In genomic region chr2:55282110-55282917, GRCh38 we compare ENCODE assay signal across 8 cellular contexts. TPM values are rescaled to one million over a fixed set of nuclear protein-coding genes. Genes with fewer than 3 reads are reported as not detected.
A peak's percentile ranks its signal among the peaks of the same experiment; 100 is the strongest.
DNase-seq lines count a peak whose midpoint lies in the region; ATAC-seq and TF ChIP-seq lines count a peak whose summit lies in the region.

No MANE protein-coding gene starts in this region.

- H3K56ac ChIP-seq in IMR-90 (ENCODE audit: extremely low read depth, insufficient read depth, low read length): peak overlapping the region; percentile 54

- H2BK120ac ChIP-seq in IMR-90 (ENCODE audit: low read depth, low read length): peak overlapping the region; percentile 56; the same call in 1 of the 2 replicates

- peak overlapping the region; percentile 61 for H2BK5ac ChIP-seq in IMR-90 (ENCODE audit: low read depth, low read length, poor library complexity, severe bottlenecking)

- H2BK20ac ChIP-seq in IMR-90 (ENCODE audit: low read depth, low read length): no peak overlapping the region; the same call in 1 of the 2 replicates

- no peaks in the 10 kb centered on the region for H3K9me3 Mint-ChIP-seq in activated T-helper 17 cell treated with anti-CD3 and anti-CD28 coated beads, Interleukin-2, amount 50 U/mL, for 72 hours
- H3K9me3 Mint-ChIP-seq in nephron progenitor cell: no peaks in the 10 kb centered on the region
- H3K9me3 Mint-ChIP-seq in stimulated activated naive CD8-positive, alpha-beta T cell treated with anti-CD3 and anti-CD28 coated beads, Interleukin-15, Interleukin-2, amounts not matched to agents 100 ng/mL and 50 ng/mL, for 24 hours: no peaks in the 10 kb centered on the region

- H3K27ac ChIP-seq in IMR-90 (ENCODE audit: insufficient read depth, low read length): peak overlapping the region; percentile 70
- H3K27ac ChIP-seq in Peyer's patch: peak overlapping the region; percentile 88 to 92 (median 89)

- peak overlapping the region; percentile 65 for H3K18ac ChIP-seq in IMR-90 (ENCODE audit: low read depth, low read length)

- H2AK5ac ChIP-seq in IMR-90 (ENCODE audit: low read depth, low read length): peak overlapping the region; percentile 89; the same call in 1 of the 2 replicates

- H3K36me3 ChIP-seq in IMR-90 (ENCODE audit: control insufficient read depth, insufficient read depth, low read length) (no peaks in the 10 kb centered on the region), Peyer's patch (no peaks in the 10 kb centered on the region)

- no peaks in the 10 kb centered on the region for H3K27me3 Mint-ChIP-seq in activated T-helper 17 cell treated with anti-CD3 and anti-CD28 coated beads, Interleukin-2, amount 50 U/mL, for 72 hours
- H3K27me3 Mint-ChIP-seq in nephron progenitor cell (ENCODE audit: low read depth, poor library complexity): peaks cover 8% of the 10 kb centered on the region
- no peaks in the 10 kb centered on the region for H3K27me3 Mint-ChIP-seq in stimulated activated naive CD8-positive, alpha-beta T cell treated with anti-CD3 and anti-CD28 coated beads, Interleukin-15, Interleukin-2, amounts not matched to agents 100 ng/mL and 50 ng/mL, for 24 hours

- CTCF ChIA-PET in IMR-90 (lab: Yijun Ruan, JAX): no interaction called here

- ATAC-seq in GM21529 (IDR thresholded peaks at IDR 0.05; ENCODE audit: unreplicated experiment) (peak; percentile 97), IMR-90 (ENCODE audit: low read depth) (peak; percentile 99)
- peak; percentile 100 for ATAC-seq in activated T-helper 17 cell treated with anti-CD3 and anti-CD28 coated beads, Interleukin-2, amount 50 U/mL, for 72 hours (replicated peaks)

- H3K4me3 ChIP-seq in IMR-90 (ENCODE audit: insufficient read depth, low read depth, low read length): peak overlapping the region; percentile 70
- peak overlapping the region; percentile 76 to 93 (median 85) for H3K4me3 ChIP-seq in Peyer's patch
- peak overlapping the region; percentile 77 for H3K4me3 ChIP-seq in fibroblast of pulmonary artery (replicated peaks; ENCODE audit: low read depth, low read length)

- H3K9me1 ChIP-seq in IMR-90 (ENCODE audit: insufficient read depth, low read length): 0 out of 2 replicates have a peak, but pooled peaks cover 5% of the 10 kb centered on the region

- peak overlapping the region; percentile 74 for H3K14ac ChIP-seq in IMR-90 (replicated peaks; ENCODE audit: low read depth, low read length)

- H4K8ac ChIP-seq in IMR-90 (ENCODE audit: low read depth in 2 of 2, low read length in 2 of 2): peak overlapping the region; percentile 81 to 82

- H3K27ac Mint-ChIP-seq in activated T-helper 17 cell treated with anti-CD3 and anti-CD28 coated beads, Interleukin-2, amount 50 U/mL, for 72 hours: peak overlapping the region; percentile 94
- peak overlapping the region; percentile 95 for H3K27ac Mint-ChIP-seq in nephron progenitor cell
- H3K27ac Mint-ChIP-seq in stimulated activated naive CD8-positive, alpha-beta T cell treated with anti-CD3 and anti-CD28 coated beads, Interleukin-15, Interleukin-2, amounts not matched to agents 100 ng/mL and 50 ng/mL, for 24 hours: peak overlapping the region; percentile 95

- dilution Hi-C loops in IMR-90 (cut with HindIII; ENCODE audit: low sequenced_read_pairs, unreplicated experiment): no loop called here

- H3K23ac ChIP-seq in IMR-90 (ENCODE audit: low read depth, low read length): peak overlapping the region; percentile 72; the same call in 1 of the 2 replicates

- peak overlapping the region; percentile 97 for H3K4me2 ChIP-seq in IMR-90 (ENCODE audit: low read depth, low read length)

- DNase-seq in DMS153 (lab: John Stamatoyannopoulos, UW) (peak; percentile 79), IMR-90 (peak; percentile 80), Peyer's patch (peak; percentile 79 to 95 (median 94)), fibroblast of pulmonary artery (ENCODE audit: low read depth) (peak; percentile 89), nephron progenitor cell (peak; percentile 85)

- 5% methylated on average over 30 of the region's 60 CpGs; no CpG with 5 or more reads in 1 of the 2 experiments for WGBS in IMR-90 (ENCODE audit: extremely low coverage in 2 of 2, insufficient read length in 1 of 2), 2 experiments

- peak overlapping the region; percentile 73 for H3K4ac ChIP-seq in IMR-90 (ENCODE audit: low read depth, low read length)

- no peak for TF ChIP-seq RAD21 in IMR-90 (IDR thresholded peaks at IDR 0.05; ENCODE audit: low read length)

- H3K27me3 ChIP-seq in IMR-90 (ENCODE audit: control insufficient read depth, insufficient read depth, low read length) (no peaks in the 10 kb centered on the region), Peyer's patch (no peaks in the 10 kb centered on the region)

- no peaks in the 10 kb centered on the region for H3K36me3 Mint-ChIP-seq in activated T-helper 17 cell treated with anti-CD3 and anti-CD28 coated beads, Interleukin-2, amount 50 U/mL, for 72 hours (ENCODE audit: low read depth)
- H3K36me3 Mint-ChIP-seq in nephron progenitor cell (ENCODE audit: low read depth): peaks cover 20% of the 10 kb centered on the region
- H3K36me3 Mint-ChIP-seq in stimulated activated naive CD8-positive, alpha-beta T cell treated with anti-CD3 and anti-CD28 coated beads, Interleukin-15, Interleukin-2, amounts not matched to agents 100 ng/mL and 50 ng/mL, for 24 hours (ENCODE audit: low read depth): peaks cover 3% of the 10 kb centered on the region

- BruUV-seq in IMR-90 (replicated peaks; lab: Mats Ljungman, UMichigan): no TSS peak

- H3K79me1 ChIP-seq in IMR-90 (ENCODE audit: low read depth in 1 of 2, low read length in 2 of 2): peaks cover 11% of the 10 kb centered on the region in 2 experiments; a peak in 3 of 4 replicates

- in situ Hi-C loops in IMR-90 (cut with MboI; ENCODE audit: low sequenced_read_pairs): no loop called here

- no peak for TF ChIP-seq CTCF in IMR-90 (conservative IDR thresholded peaks at IDR 0.05; ENCODE audit: low read depth, low read length)
- TF ChIP-seq CTCF in Peyer's patch (IDR thresholded peaks at IDR 0.05): peak in 1 of 6 experiments; percentile 2
- TF ChIP-seq CTCF in fibroblast of pulmonary artery (IDR thresholded peaks at IDR 0.05; ENCODE audit: low read length, missing control alignments): no peak
- TF ChIP-seq CTCF in nephron progenitor cell (IDR thresholded peaks at IDR 0.05): no peak

- intact Hi-C loops in IMR-90 (cut with micrococcal nuclease): loop anchor here (5.0 to 10.0 kb wide), 2 partner anchors 222 to 1320 kb away; no protein-coding TSS in a partner anchor

- no peaks in the 10 kb centered on the region for H4K20me1 ChIP-seq in IMR-90 (ENCODE audit: insufficient read depth, low read length)

- POLR2A ChIA-PET in IMR-90 (lab: Charles Lee; ENCODE audit: unreplicated experiment): no interaction called here

- H3K9ac ChIP-seq in IMR-90 (ENCODE audit: low read depth, low read length): peak overlapping the region; percentile 85

- peak overlapping the region; percentile 45 for H2AK9ac ChIP-seq in IMR-90 (replicated peaks; ENCODE audit: low read depth, low read length, poor library complexity)

- H3K4me1 Mint-ChIP-seq in activated T-helper 17 cell treated with anti-CD3 and anti-CD28 coated beads, Interleukin-2, amount 50 U/mL, for 72 hours: no peaks in the 10 kb centered on the region
- H3K4me1 Mint-ChIP-seq in nephron progenitor cell: peaks cover 38% of the 10 kb centered on the region
- H3K4me1 Mint-ChIP-seq in stimulated activated naive CD8-positive, alpha-beta T cell treated with anti-CD3 and anti-CD28 coated beads, Interleukin-15, Interleukin-2, amounts not matched to agents 100 ng/mL and 50 ng/mL, for 24 hours (ENCODE audit: low read depth): peaks cover 33% of the 10 kb centered on the region

- 0 out of 2 replicates have a peak, but pooled peaks cover 4% of the 10 kb centered on the region for H3K4me1 ChIP-seq in IMR-90 (ENCODE audit: control insufficient read depth, insufficient read depth, low read length)
- H3K4me1 ChIP-seq in Peyer's patch: peaks cover 0 to 12% (median 0%) of the 10 kb centered on the region in 4 donors

- TF ChIP-seq POLR2A in IMR-90 (IDR thresholded peaks at IDR 0.05; ENCODE audit: low read depth, low read length): peak; percentile 24; the same call in 1 of the 2 replicates
- TF ChIP-seq POLR2A in Peyer's patch (IDR thresholded peaks at IDR 0.05): peak; percentile 69 to 76

- H2AFZ ChIP-seq in IMR-90 (replicated peaks; ENCODE audit: low read length, poor library complexity): peak overlapping the region; percentile 91

- no peaks in the 10 kb centered on the region for H3K9me3 ChIP-seq in IMR-90 (ENCODE audit: control insufficient read depth, insufficient read depth, low read length)
- no peaks in the 10 kb centered on the region for H3K9me3 ChIP-seq in Peyer's patch

- H3K4me3 Mint-ChIP-seq in activated T-helper 17 cell treated with anti-CD3 and anti-CD28 coated beads, Interleukin-2, amount 50 U/mL, for 72 hours: peak overlapping the region; percentile 90
- H3K4me3 Mint-ChIP-seq in nephron progenitor cell: peak overlapping the region; percentile 83
- H3K4me3 Mint-ChIP-seq in stimulated activated naive CD8-positive, alpha-beta T cell treated with anti-CD3 and anti-CD28 coated beads, Interleukin-15, Interleukin-2, amounts not matched to agents 100 ng/mL and 50 ng/mL, for 24 hours: peak overlapping the region; percentile 92

- H2BK15ac ChIP-seq in IMR-90 (ENCODE audit: low read depth, low read length): peak overlapping the region; percentile 3; the same call in 1 of the 3 replicates

- peak overlapping the region; percentile 92 for H4K5ac ChIP-seq in IMR-90 (ENCODE audit: low read depth, low read length)

- H4K91ac ChIP-seq in IMR-90 (ENCODE audit: insufficient read depth, low read depth, low read length): peak overlapping the region; percentile 78

RNA-seq across cellular contexts. Expression of gene MTIF2, which starts 13.3 kb away (rescaled TPM):
- total RNA-seq in IMR-90 (2012; rRNA removed) (22.6 and 33.3 TPM in 2 replicates), Peyer's patch (10 to 100 TPM; 31.3 to 46.2 (median 34.6) TPM)
- 9.5 and 10.8 TPM in 2 replicates for polyA plus RNA-seq in IMR-90 (2012; rRNA removed)
- polyA plus RNA-seq in IMR-90 (2012; cell fraction: cytosol; rRNA removed): 2.1 and 3.2 TPM in 2 replicates
- 7.4 and 13.7 TPM in 2 replicates for polyA plus RNA-seq in IMR-90 (2012; cell fraction: nucleus; rRNA removed; ENCODE audit: low replicate concordance)
- total RNA-seq in activated T-helper 17 cell treated with anti-CD3 and anti-CD28 coated beads, Interleukin-2, amount 50 U/mL, for 72 hours: 10 to 100 TPM; 25.8 to 28.4 TPM

RNA-seq across cellular contexts. Expression of gene RPS27A, which starts 49.8 kb away (rescaled TPM):
- total RNA-seq in IMR-90 (2012; rRNA removed) (496 and 1,448 TPM in 2 replicates), Peyer's patch (1,000 to 10,000 TPM in 1 of 4 donors, 100 to 1,000 TPM in 3; 314 to 1,603 (median 586) TPM)
- polyA plus RNA-seq in IMR-90 (2012; rRNA removed): 1,344 and 1,421 TPM in 2 replicates
- polyA plus RNA-seq in IMR-90 (2012; cell fraction: cytosol; rRNA removed): 503 and 1,026 TPM in 2 replicates
- polyA plus RNA-seq in IMR-90 (2012; cell fraction: nucleus; rRNA removed; ENCODE audit: low replicate concordance): 81.5 and 788 TPM in 2 replicates
- 1,000 to 10,000 TPM; 1,125 to 1,181 TPM for total RNA-seq in activated T-helper 17 cell treated with anti-CD3 and anti-CD28 coated beads, Interleukin-2, amount 50 U/mL, for 72 hours

RNA-seq across cellular contexts. Expression of gene CLHC1, which starts 50.2 kb away (rescaled TPM):
- 2.3 and 4.7 TPM in 2 replicates for total RNA-seq in IMR-90 (2012; rRNA removed)
- polyA plus RNA-seq in IMR-90 (2012; rRNA removed): 4.1 and 5.3 TPM in 2 replicates
- polyA plus RNA-seq in IMR-90 (2012; cell fraction: cytosol; rRNA removed): 0.16 and 0.27 TPM in 2 replicates
- 2.9 and 17.4 TPM in 2 replicates for polyA plus RNA-seq in IMR-90 (2012; cell fraction: nucleus; rRNA removed; ENCODE audit: low replicate concordance)
- 10 to 100 TPM in 1 of 4 donors, 1 to 10 TPM in 3; 1.9 to 15.3 (median 8.1) TPM for total RNA-seq in Peyer's patch
- total RNA-seq in activated T-helper 17 cell treated with anti-CD3 and anti-CD28 coated beads, Interleukin-2, amount 50 U/mL, for 72 hours: 10 to 100 TPM in 1 of 2 donors, 1 to 10 TPM in 1; 7.0 to 11.5 TPM

Comparison
In these comparisons a context has a peak if more than half of its experiments do, and no peak if none do; other contexts are left out.
1. Peak in every context shown above with its lines: DNase-seq, ATAC-seq, H3K4me3 ChIP-seq and H3K27ac ChIP-seq.